7 cellular contexts compared by ENCODE assay signal in the genomic region with DNA sequence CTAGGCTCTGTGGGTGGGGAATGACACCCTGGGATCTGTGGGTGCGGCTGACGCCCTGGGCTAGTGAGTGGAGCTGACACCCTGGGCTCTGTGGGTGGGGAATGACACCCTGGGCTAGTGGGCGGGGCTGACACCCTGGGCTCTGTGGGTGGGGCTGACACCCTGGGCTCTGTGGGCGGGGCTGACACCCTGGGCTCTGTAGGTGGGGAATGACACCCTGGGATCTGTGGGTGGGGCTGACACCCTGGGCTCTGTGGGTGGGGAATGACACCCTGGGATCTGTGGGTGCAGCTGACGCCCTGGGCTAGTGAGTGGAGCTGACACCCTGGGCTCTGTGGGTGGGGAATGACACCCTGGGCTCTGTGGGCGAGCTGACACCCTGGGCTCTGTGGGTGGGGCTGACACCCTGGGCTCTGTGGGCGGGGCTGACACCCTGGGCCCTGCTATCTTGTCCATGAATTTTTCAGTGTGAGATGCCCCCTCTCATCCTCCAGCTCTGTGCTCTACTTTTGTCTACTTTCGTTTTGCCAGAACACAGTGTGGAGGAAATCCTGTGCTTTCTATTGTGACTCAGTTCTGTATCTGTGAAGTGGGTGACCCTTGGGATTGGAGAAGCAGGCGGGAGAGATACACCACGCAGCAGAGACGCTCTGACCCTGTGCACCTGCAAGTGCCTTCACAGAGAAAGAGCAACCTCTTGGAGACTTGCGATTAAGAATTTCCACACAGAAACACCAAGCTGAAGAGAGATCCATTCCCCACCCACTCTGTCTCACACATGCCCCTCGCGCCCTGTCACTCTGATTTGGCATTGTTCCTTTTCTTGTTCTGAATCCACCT.
DNase-seq lines count a peak whose midpoint lies in the region; ATAC-seq and TF ChIP-seq lines count a peak whose summit lies in the region.
"Not testable (repeated sequence)": the region's sequence is repeated elsewhere in the genome, so short reads cannot be mapped to it uniquely, and the experiment has no call there.

No MANE protein-coding gene starts in this region.

- H3K27ac ChIP-seq in gastroesophageal sphincter: peak overlapping the region; percentile 80 to 88 (median 84)

- H3K36me3 ChIP-seq in gastroesophageal sphincter: not testable (repeated sequence)

- H3K4me3 ChIP-seq in gastroesophageal sphincter: not testable (repeated sequence)

- TF ChIP-seq EP300 in gastroesophageal sphincter (IDR thresholded peaks at IDR 0.05): not testable (repeated sequence)

- not testable (repeated sequence) for H3K9me3 ChIP-seq in gastroesophageal sphincter

- peak; percentile 63 for ATAC-seq in activated CD4-positive, CD25-positive, alpha-beta regulatory T cell treated with anti-CD3 and anti-CD28 coated beads, Interleukin-2, amount 50 U/mL, for 24 hours
- peak; percentile 75 to 79 for ATAC-seq in activated T-cell treated with anti-CD3 and anti-CD28 coated beads, Interleukin-2, amount 50 U/mL, for 4 hours
- ATAC-seq in activated naive CD8-positive, alpha-beta T cell treated with anti-CD3 and anti-CD28 coated beads, Interleukin-2, amount 10 ng/mL, durations not matched to agents 7 days and 5 days (ENCODE audit: low read depth): peak; percentile 26
- peak; percentile 9 for ATAC-seq in gastroesophageal sphincter

- peaks cover 12 to 76% (median 26%) of the 10 kb centered on the region in 3 donors for H3K4me1 ChIP-seq in gastroesophageal sphincter

- peak overlapping the region in 3 of 4 donors; percentile 29 to 81 (median 68) for H3K4me3 Mint-ChIP-seq in IgD-negative memory B cell
- H3K4me3 Mint-ChIP-seq in activated T-cell treated with anti-CD3 and anti-CD28 coated beads, Interleukin-2, amount 50 U/mL, for 4 hours: peak overlapping the region; percentile 64
- peak overlapping the region; percentile 49 for H3K4me3 Mint-ChIP-seq in activated naive CD8-positive, alpha-beta T cell treated with anti-CD3 and anti-CD28 coated beads, Interleukin-2, amount 10 ng/mL, durations not matched to agents 7 days and 5 days
- not testable (repeated sequence) for H3K4me3 Mint-ChIP-seq in osteocyte (ENCODE audit: unreplicated experiment)

- H3K27me3 Mint-ChIP-seq in IgD-negative memory B cell; activated T-cell treated with anti-CD3 and anti-CD28 coated beads, Interleukin-2, amount 50 U/mL, for 4 hours (ENCODE audit: low read depth); activated naive CD8-positive, alpha-beta T cell treated with anti-CD3 and anti-CD28 coated beads, Interleukin-2, amount 10 ng/mL, durations not matched to agents 7 days and 5 days; osteocyte (ENCODE audit: unreplicated experiment): not testable (repeated sequence)

- 72 to 80% methylated on average over 1 to 8 of the region's 14 CpGs for WGBS in gastroesophageal sphincter (ENCODE audit: low coverage in 1 of 2), 2 donors

- H3K27me3 ChIP-seq in gastroesophageal sphincter: not testable (repeated sequence)

- TF ChIP-seq POLR2A in gastroesophageal sphincter (IDR thresholded peaks at IDR 0.05): not testable (repeated sequence)

- H3K4me1 Mint-ChIP-seq in IgD-negative memory B cell (peaks cover 6 to 14% (median 8%) of the 10 kb centered on the region in 3 donors), osteocyte (ENCODE audit: unreplicated experiment) (peaks cover 40% of the 10 kb centered on the region)
- H3K4me1 Mint-ChIP-seq in activated T-cell treated with anti-CD3 and anti-CD28 coated beads, Interleukin-2, amount 50 U/mL, for 4 hours (ENCODE audit: low read depth): peaks cover 17% of the 10 kb centered on the region
- H3K4me1 Mint-ChIP-seq in activated naive CD8-positive, alpha-beta T cell treated with anti-CD3 and anti-CD28 coated beads, Interleukin-2, amount 10 ng/mL, durations not matched to agents 7 days and 5 days: not testable (repeated sequence)

- H3K27ac Mint-ChIP-seq in IgD-negative memory B cell (peak overlapping the region in 1 of 3 donors; percentile 2), osteocyte (ENCODE audit: unreplicated experiment) (peak overlapping the region; percentile 67)
- peak overlapping the region; percentile 49 for H3K27ac Mint-ChIP-seq in activated naive CD8-positive, alpha-beta T cell treated with anti-CD3 and anti-CD28 coated beads, Interleukin-2, amount 10 ng/mL, durations not matched to agents 7 days and 5 days

- H3K9me3 Mint-ChIP-seq in IgD-negative memory B cell; activated T-cell treated with anti-CD3 and anti-CD28 coated beads, Interleukin-2, amount 50 U/mL, for 4 hours; activated naive CD8-positive, alpha-beta T cell treated with anti-CD3 and anti-CD28 coated beads, Interleukin-2, amount 10 ng/mL, durations not matched to agents 7 days and 5 days; osteocyte (ENCODE audit: unreplicated experiment): not testable (repeated sequence)

- peak; percentile 55 for DNase-seq in activated T-cell treated with anti-CD3 and anti-CD28 coated beads, Interleukin-2, amount 50 U/mL, for 4 hours
- DNase-seq in activated naive CD8-positive, alpha-beta T cell treated with anti-CD3 and anti-CD28 coated beads, Interleukin-2, amount 10 ng/mL, durations not matched to agents 7 days and 5 days; osteocyte (ENCODE audit: extremely low spot score, unreplicated experiment): not testable (repeated sequence)
- DNase-seq in stimulated activated CD8-positive, alpha-beta memory T cell treated with anti-CD3 and anti-CD28 coated beads, Interleukin-4, amount 100 ng/mL, for 24 hours (ENCODE audit: low read depth): peak; percentile 19

- POLR2A ChIA-PET in activated naive CD8-positive, alpha-beta T cell treated with anti-CD3 and anti-CD28 coated beads, Interleukin-2, amount 10 ng/mL, durations not matched to agents 7 days and 5 days (lab: Charles Lee): not testable (repeated sequence)

- not testable (repeated sequence) for H3K36me3 Mint-ChIP-seq in IgD-negative memory B cell; activated T-cell treated with anti-CD3 and anti-CD28 coated beads, Interleukin-2, amount 50 U/mL, for 4 hours (ENCODE audit: insufficient read depth); activated naive CD8-positive, alpha-beta T cell treated with anti-CD3 and anti-CD28 coated beads, Interleukin-2, amount 10 ng/mL, durations not matched to agents 7 days and 5 days; osteocyte (ENCODE audit: unreplicated experiment)

- TF ChIP-seq CTCF in gastroesophageal sphincter (IDR thresholded peaks at IDR 0.05); osteocyte (IDR thresholded peaks at IDR 0.05): not testable (repeated sequence)

Comparison
In these comparisons a context has a peak if more than half of its experiments do, and no peak if none do; other contexts are left out.
1. ATAC-seq: peak in every context shown above with its lines; median percentile 77 in activated T-cell treated with anti-CD3 and anti-CD28 coated beads, Interleukin-2, amount 50 U/mL, for 4 hours; 63 in activated CD4-positive, CD25-positive, alpha-beta regulatory T cell treated with anti-CD3 and anti-CD28 coated beads, Interleukin-2, amount 50 U/mL, for 24 hours; 26 in activated naive CD8-positive, alpha-beta T cell treated with anti-CD3 and anti-CD28 coated beads, Interleukin-2, amount 10 ng/mL, durations not matched to agents 7 days and 5 days; 9 in gastroesophageal sphincter.